ENCODE assay signal across 8 cellular contexts in genomic region chr1:155195201-155196102, GRCh38. TPM values are rescaled to one million over a fixed set of nuclear protein-coding genes. Genes with fewer than 3 reads are reported as not detected.
DNase-seq lines count a peak whose midpoint lies in the region; ATAC-seq and TF ChIP-seq lines count a peak whose summit lies in the region.

No MANE protein-coding gene starts in this region.

- POLR2A ChIA-PET in activated CD4-positive, alpha-beta memory T cell treated with anti-CD3 and anti-CD28 coated beads for 36 hours (lab: Charles Lee): interaction anchor here (1.8 to 4.0 kb wide), 8 partner anchors 11 to 66 kb away, joined by 6 to 70 read pairs (median 10); partner anchors contain the start of genes KRTCAP2, MTX1, SCAMP3 and THBS3

- peak; percentile 1 for ATAC-seq in stimulated activated naive CD8-positive, alpha-beta T cell treated with anti-CD3 and anti-CD28 coated beads, Interleukin-15, amount 100 ng/mL, for 72 hours
- no peak for ATAC-seq in GM21390 (IDR thresholded peaks at IDR 0.05; ENCODE audit: unreplicated experiment)

- peak; percentile 67 for DNase-seq in NCI-H2227 (lab: John Stamatoyannopoulos, UW; ENCODE audit: unreplicated experiment)
- DNase-seq in NCI-H2227 treated with DMSO at 0.1 percent for 48 hours (lab: John Stamatoyannopoulos, UW): no peak
- DNase-seq in activated CD4-positive, alpha-beta memory T cell treated with anti-CD3 and anti-CD28 coated beads for 36 hours: no peak
- no peak for DNase-seq in right atrium auricular region (ENCODE audit: low spot score)
- DNase-seq in stimulated activated naive CD8-positive, alpha-beta T cell treated with anti-CD3 and anti-CD28 coated beads, Interleukin-15, amount 100 ng/mL, for 72 hours: no peak
- DNase-seq in kidney glomerular epithelial cell (lab: John Stamatoyannopoulos, UW): no peak
- no peak for DNase-seq in stimulated activated CD4-positive, alpha-beta T cell treated with anti-CD3 and anti-CD28 coated beads, Interleukin-4, amount 100 ng/mL, for 24 hours

- no peaks in the 10 kb centered on the region for H3K27me3 Mint-ChIP-seq in activated CD4-positive, alpha-beta memory T cell treated with anti-CD3 and anti-CD28 coated beads for 36 hours
- H3K27me3 Mint-ChIP-seq in stimulated activated naive CD8-positive, alpha-beta T cell treated with anti-CD3 and anti-CD28 coated beads, Interleukin-15, amount 100 ng/mL, for 72 hours: no peaks in the 10 kb centered on the region

- H3K27ac ChIP-seq in right atrium auricular region: peak overlapping the region; percentile 77 to 81

- peaks cover 4% of the 10 kb centered on the region for H3K36me3 Mint-ChIP-seq in activated CD4-positive, alpha-beta memory T cell treated with anti-CD3 and anti-CD28 coated beads for 36 hours

- H3K4me3 Mint-ChIP-seq in activated CD4-positive, alpha-beta memory T cell treated with anti-CD3 and anti-CD28 coated beads for 36 hours: peak overlapping the region; percentile 78
- peak overlapping the region; percentile 85 to 90 for H3K4me3 Mint-ChIP-seq in stimulated activated naive CD8-positive, alpha-beta T cell treated with anti-CD3 and anti-CD28 coated beads, Interleukin-15, amount 100 ng/mL, for 72 hours

- H3K4me1 Mint-ChIP-seq in activated CD4-positive, alpha-beta memory T cell treated with anti-CD3 and anti-CD28 coated beads for 36 hours (ENCODE audit: low read depth): peaks cover 25% of the 10 kb centered on the region
- peaks cover 48% of the 10 kb centered on the region for H3K4me1 Mint-ChIP-seq in stimulated activated naive CD8-positive, alpha-beta T cell treated with anti-CD3 and anti-CD28 coated beads, Interleukin-15, amount 100 ng/mL, for 72 hours

- H3K9me3 Mint-ChIP-seq in activated CD4-positive, alpha-beta memory T cell treated with anti-CD3 and anti-CD28 coated beads for 36 hours: no peaks in the 10 kb centered on the region
- H3K9me3 Mint-ChIP-seq in stimulated activated naive CD8-positive, alpha-beta T cell treated with anti-CD3 and anti-CD28 coated beads, Interleukin-15, amount 100 ng/mL, for 72 hours: no peaks in the 10 kb centered on the region

- no peaks in the 10 kb centered on the region for H3K9me3 ChIP-seq in right atrium auricular region

- no peaks in the 10 kb centered on the region for H3K27me3 ChIP-seq in right atrium auricular region

- peak overlapping the region; percentile 46 to 63 for H3K4me3 ChIP-seq in right atrium auricular region

- intact Hi-C loops in activated CD4-positive, alpha-beta memory T cell treated with anti-CD3 and anti-CD28 coated beads for 36 hours (cut with micrococcal nuclease): loop anchor here (2.0 kb wide), 1 partner anchor 13 kb away; the partner anchor contains the start of gene MTX1

- TF ChIP-seq CTCF in right atrium auricular region (IDR thresholded peaks at IDR 0.05): no peak

- peak overlapping the region; percentile 72 for H3K27ac Mint-ChIP-seq in activated CD4-positive, alpha-beta memory T cell treated with anti-CD3 and anti-CD28 coated beads for 36 hours
- peak overlapping the region; percentile 67 to 96 for H3K27ac Mint-ChIP-seq in stimulated activated naive CD8-positive, alpha-beta T cell treated with anti-CD3 and anti-CD28 coated beads, Interleukin-15, amount 100 ng/mL, for 72 hours

- H3K36me3 ChIP-seq in right atrium auricular region: peaks cover 7% of the 10 kb centered on the region

- CTCF ChIA-PET in activated CD4-positive, alpha-beta memory T cell treated with anti-CD3 and anti-CD28 coated beads for 36 hours (lab: Charles Lee): interaction anchor here (1.0 to 6.4 kb wide), 8 partner anchors 12 to 110 kb away, joined by 3 to 201 read pairs (median 20); partner anchors contain the start of genes KRTCAP2, MTX1, THBS3 and TRIM46

- H3K4me1 ChIP-seq in right atrium auricular region: peaks cover 0 to 35% of the 10 kb centered on the region in 2 donors

RNA-seq across cellular contexts. Expression of gene THBS3, which starts 12.2 kb away (rescaled TPM):
- total RNA-seq in activated CD4-positive, alpha-beta memory T cell treated with anti-CD3 and anti-CD28 coated beads for 36 hours: 10 to 100 TPM; 15.6 to 17.3 TPM
- 10 to 100 TPM; 10.9 to 11.2 TPM for total RNA-seq in right atrium auricular region

RNA-seq across cellular contexts. Expression of gene MTX1, which starts 13.0 kb away (rescaled TPM):
- 10 to 100 TPM; 45.2 to 47.9 TPM for total RNA-seq in activated CD4-positive, alpha-beta memory T cell treated with anti-CD3 and anti-CD28 coated beads for 36 hours
- 10 to 100 TPM; 16.2 to 27.0 TPM for total RNA-seq in right atrium auricular region

RNA-seq across cellular contexts. Expression of gene TRIM46, which starts 21.8 kb away (rescaled TPM):
- 1 to 10 TPM; 6.3 to 7.1 TPM for total RNA-seq in activated CD4-positive, alpha-beta memory T cell treated with anti-CD3 and anti-CD28 coated beads for 36 hours
- under 1 TPM in 1 of 2 donors, not detected in 1; 0.20 TPM for total RNA-seq in right atrium auricular region

RNA-seq across cellular contexts. Expression of gene KRTCAP2, which starts 22.3 kb away (rescaled TPM):
- total RNA-seq in activated CD4-positive, alpha-beta memory T cell treated with anti-CD3 and anti-CD28 coated beads for 36 hours: 100 to 1,000 TPM; 138 to 146 TPM
- total RNA-seq in right atrium auricular region: 100 to 1,000 TPM; 124 to 147 TPM

RNA-seq across cellular contexts. Expression of gene DPM3, which starts 55.1 kb away (rescaled TPM):
- 10 to 100 TPM; 34.1 to 37.7 TPM for total RNA-seq in activated CD4-positive, alpha-beta memory T cell treated with anti-CD3 and anti-CD28 coated beads for 36 hours
- total RNA-seq in right atrium auricular region: 10 to 100 TPM; 46.5 to 47.8 TPM

Comparison
In these comparisons a context has a peak if more than half of its experiments do, and no peak if none do; other contexts are left out.
1. RNA of gene TRIM46, which starts 21.8 kb away (total RNA-seq): 6.3 to 7.1 TPM in activated CD4-positive, alpha-beta memory T cell treated with anti-CD3 and anti-CD28 coated beads for 36 hours; 0.20 TPM in right atrium auricular region; every median in the first group is over 4 times any median in the second.